In the genomic region with DNA sequence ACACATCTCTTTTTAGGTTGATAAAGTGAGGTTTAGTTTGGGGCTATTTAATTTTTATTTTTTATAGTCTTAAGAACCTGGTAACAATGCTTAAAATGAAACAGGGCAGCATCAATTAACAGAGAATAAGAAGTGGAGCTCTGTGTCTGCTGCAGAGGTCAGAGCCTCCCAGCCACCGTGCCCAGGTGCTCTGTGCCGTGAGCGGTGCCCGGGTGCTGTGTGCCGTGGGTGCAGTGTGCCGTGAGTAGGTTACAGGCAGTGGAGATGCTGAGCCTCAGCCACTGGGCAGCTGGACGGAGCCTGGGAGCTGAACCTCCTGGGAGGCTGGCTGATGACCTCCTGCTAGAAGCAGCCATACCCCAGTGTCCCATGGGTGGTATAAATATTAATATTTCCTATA, we compare ENCODE assay signal across 7 cellular contexts.
"Had no signal": no experiment of that assay in that cellular context is flagged by ENCODE, and none has a peak within 500 bp of the region (broad histone marks: within the 10 kb centered on the region; RNA-seq: fewer than 3 reads in every experiment).

No MANE protein-coding gene starts in this region.

- H2AFZ ChIP-seq: GM23248 had no signal

- H3K4me2 ChIP-seq: KMS-11 had no signal

- DNase-seq: GM23248, GOT3, H7, HCEC 1CT, KBM-7 had no signal

- H3K27ac ChIP-seq: GM23248, HL-60, KMS-11 had no signal

- H3K4me3 ChIP-seq: GM23248 had no signal

- H3K9ac ChIP-seq: GM23248, KMS-11 had no signal
